Comparison of ENCODE assay signal across 18 cellular contexts in the genomic region with DNA sequence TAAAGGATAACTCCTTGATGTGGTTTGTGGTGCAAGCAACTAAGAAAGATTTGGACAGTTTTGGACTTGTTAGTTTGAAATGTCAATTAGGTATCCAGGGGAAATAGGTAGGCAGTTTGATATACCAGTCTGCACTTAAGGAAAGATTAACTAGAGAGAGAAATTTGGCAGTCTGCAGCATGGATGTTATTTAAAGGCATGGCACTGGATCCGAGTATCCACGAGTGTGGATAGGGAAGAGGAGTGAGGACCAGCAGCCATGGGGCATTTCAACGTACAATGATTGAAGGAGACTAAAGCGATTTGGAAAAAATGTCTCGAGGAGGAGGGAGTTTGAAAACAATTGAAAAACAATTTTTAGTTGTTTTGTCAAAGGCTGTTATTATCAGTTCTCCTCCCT.
"Had no signal": no experiment of that assay in that cellular context is flagged by ENCODE, and none has a peak within 500 bp of the region (broad histone marks: within the 10 kb centered on the region; RNA-seq: fewer than 3 reads in every experiment).

No MANE protein-coding gene starts in this region.

- H3K27ac Mint-ChIP-seq: immature natural killer cell, mesothelial cell of epicardium, naive B cell, natural killer cell had no signal

- H3K4me3 Mint-ChIP-seq: immature natural killer cell, mesothelial cell of epicardium, naive B cell, natural killer cell had no signal

- DNase-seq: dermis blood vessel endothelial cell; dorsolateral prefrontal cortex; effector CD4-positive, alpha-beta T cell; effector memory CD4-positive, alpha-beta T cell; foreskin keratinocyte; heart left ventricle; hypothalamus; immature natural killer cell; islet precursor cell; kidney; kidney glomerular epithelial cell; left lung; lower lobe of right lung; mucosa of descending colon; naive B cell; natural killer cell had no signal

- H3K9me3 Mint-ChIP-seq: immature natural killer cell, mesothelial cell of epicardium, naive B cell, natural killer cell had no signal

- H3K27me3 Mint-ChIP-seq: naive B cell had no signal

- ATAC-seq: foreskin keratinocyte, gastroesophageal sphincter, left lung, lower lobe of right lung, mucosa of descending colon, natural killer cell had no signal

- H3K36me3 Mint-ChIP-seq: natural killer cell had no signal

- H3K4me1 Mint-ChIP-seq: immature natural killer cell, mesothelial cell of epicardium, natural killer cell had no signal
